10 cellular contexts compared by ENCODE assay signal in genomic region chr14:100157548-100158232, GRCh38. TPM values are rescaled to one million over a fixed set of nuclear protein-coding genes. Genes with fewer than 3 reads are reported as not detected.
DNase-seq lines count a peak whose midpoint lies in the region; ATAC-seq, FAIRE-seq and TF ChIP-seq lines count a peak whose summit lies in the region.
"Not testable (repeated sequence)": the region's sequence is repeated elsewhere in the genome, so short reads cannot be mapped to it uniquely, and the experiment has no call there.
"Had no signal": no experiment of that assay in that cellular context is flagged by ENCODE, and none has a peak within 500 bp of the region (broad histone marks: within the 10 kb centered on the region; RNA-seq: fewer than 3 reads in every experiment).

No MANE protein-coding gene starts in this region.

- H3K36me3 Mint-ChIP-seq in T-helper 2 cell treated with Interferon-gamma antibody and Interleukin-4, amounts not matched to agents 5 μg/mL and 100 μg/mL, for 36 hours (ENCODE audit: low read depth); activated naive CD4-positive, alpha-beta T cell treated with anti-CD3 and anti-CD28 coated beads, Interleukin-2, amount 50 U/mL, for 24 hours; nephron progenitor cell (ENCODE audit: low read depth): not testable (repeated sequence)

- 85% methylated on average over 16 of the region's 16 CpGs for WGBS in right cardiac atrium
- 77 to 83% (median 81%) methylated on average over 16 of the region's 16 CpGs for WGBS in stomach, 5 donors

- not testable (repeated sequence) for H3K9me3 Mint-ChIP-seq in T-helper 2 cell treated with Interferon-gamma antibody and Interleukin-4, amounts not matched to agents 5 μg/mL and 100 μg/mL, for 36 hours; activated naive CD4-positive, alpha-beta T cell treated with anti-CD3 and anti-CD28 coated beads, Interleukin-2, amount 50 U/mL, for 24 hours
- H3K9me3 Mint-ChIP-seq in nephron progenitor cell = peaks cover 13% of the 10 kb centered on the region

- not testable (repeated sequence) for TF ChIP-seq EP300 in stomach (IDR thresholded peaks at IDR 0.05)

- not testable (repeated sequence) for DNase-seq in GM18507 (ENCODE audit: extremely low spot score, insufficient read length, low read depth); T-helper 2 cell treated with Interferon-gamma antibody and Interleukin-4, amounts not matched to agents 5 μg/mL and 100 μg/mL, for 36 hours (ENCODE audit: low spot score); nephron progenitor cell; stomach
- peak; percentile 44 for DNase-seq in MV-4-11 (lab: John Stamatoyannopoulos, UW)
- peak in 2 of 3 donors; percentile 5 to 17 for DNase-seq in right cardiac atrium

- H3K4me3 ChIP-seq in right cardiac atrium (ENCODE audit: low read length) = not testable (repeated sequence)
- peak overlapping the region in 1 of 4 donors; percentile 0 for H3K4me3 ChIP-seq in stomach

- H3K27me3 Mint-ChIP-seq in T-helper 2 cell treated with Interferon-gamma antibody and Interleukin-4, amounts not matched to agents 5 μg/mL and 100 μg/mL, for 36 hours (ENCODE audit: low read depth) = peaks cover 37% of the 10 kb centered on the region
- H3K27me3 Mint-ChIP-seq in activated naive CD4-positive, alpha-beta T cell treated with anti-CD3 and anti-CD28 coated beads, Interleukin-2, amount 50 U/mL, for 24 hours = not testable (repeated sequence)
- peaks cover 79% of the 10 kb centered on the region for H3K27me3 Mint-ChIP-seq in nephron progenitor cell (ENCODE audit: low read depth, poor library complexity)

- H3K4me1 ChIP-seq in right cardiac atrium (ENCODE audit: control insufficient read depth, insufficient read depth, low read length) = not testable (repeated sequence)
- peaks cover 34 to 49% (median 44%) of the 10 kb centered on the region in 4 donors for H3K4me1 ChIP-seq in stomach

- H3K36me3 ChIP-seq in stomach = not testable (repeated sequence)

- not testable (repeated sequence) for TF ChIP-seq CTCF in C4-2B (conservative IDR thresholded peaks at IDR 0.05); nephron progenitor cell (IDR thresholded peaks at IDR 0.05); stomach (IDR thresholded peaks at IDR 0.05)

- peak overlapping the region; percentile 86 for H3K27ac ChIP-seq in C4-2B
- not testable (repeated sequence) for H3K27ac ChIP-seq in right cardiac atrium (ENCODE audit: low read length)
- H3K27ac ChIP-seq in stomach = peak overlapping the region in 3 of 5 donors; percentile 66 to 78 (median 75)

- peak; percentile 53 for FAIRE-seq in GM18507 (lab: Jason Lieb, UNC)

- not testable (repeated sequence) for ATAC-seq in right cardiac atrium

- TF ChIP-seq POLR2A in stomach (IDR thresholded peaks at IDR 0.05) = not testable (repeated sequence)

- not testable (repeated sequence) for H3K27me3 ChIP-seq in right cardiac atrium (ENCODE audit: control insufficient read depth, insufficient read depth)
- H3K27me3 ChIP-seq in stomach = peaks cover 17 to 57% (median 26%) of the 10 kb centered on the region in 3 donors

- intact Hi-C loops in right cardiac atrium (cut with DNase I); stomach (cut with DNase I; ENCODE audit: low total_unique reads): not testable (repeated sequence)

- not testable (repeated sequence) for H3K4me1 Mint-ChIP-seq in T-helper 2 cell treated with Interferon-gamma antibody and Interleukin-4, amounts not matched to agents 5 μg/mL and 100 μg/mL, for 36 hours (ENCODE audit: low read depth); activated naive CD4-positive, alpha-beta T cell treated with anti-CD3 and anti-CD28 coated beads, Interleukin-2, amount 50 U/mL, for 24 hours
- peaks cover 19% of the 10 kb centered on the region for H3K4me1 Mint-ChIP-seq in nephron progenitor cell

- H3K27ac Mint-ChIP-seq in T-helper 2 cell treated with Interferon-gamma antibody and Interleukin-4, amounts not matched to agents 5 μg/mL and 100 μg/mL, for 36 hours; activated naive CD4-positive, alpha-beta T cell treated with anti-CD3 and anti-CD28 coated beads, Interleukin-2, amount 50 U/mL, for 24 hours; nephron progenitor cell: not testable (repeated sequence)

- H3K9me3 ChIP-seq in right cardiac atrium (ENCODE audit: control insufficient read depth, low read length) = not testable (repeated sequence)
- peaks cover 7 to 11% (median 10%) of the 10 kb centered on the region in 4 donors for H3K9me3 ChIP-seq in stomach

- peak overlapping the region; percentile 42 for H3K4me3 Mint-ChIP-seq in T-helper 2 cell treated with Interferon-gamma antibody and Interleukin-4, amounts not matched to agents 5 μg/mL and 100 μg/mL, for 36 hours
- H3K4me3 Mint-ChIP-seq in activated naive CD4-positive, alpha-beta T cell treated with anti-CD3 and anti-CD28 coated beads, Interleukin-2, amount 50 U/mL, for 24 hours = peak overlapping the region; percentile 51
- H3K4me3 Mint-ChIP-seq in nephron progenitor cell = peak overlapping the region; percentile 58

RNA-seq across cellular contexts. Expression of gene DEGS2, which starts 1.8 kb away (rescaled TPM):
- total RNA-seq in right cardiac atrium (under 1 TPM in 3 of 4 donors, not detected in 1; 0.29 to 0.42 (median 0.31) TPM), stomach (10 to 100 TPM in 4 of 5 donors, 1 to 10 TPM in 1; 1.2 to 53.0 (median 25.0) TPM)
- polyA plus RNA-seq in right cardiac atrium (0.11 TPM), stomach (1 to 10 TPM; 4.3 to 8.6 (median 7.7) TPM)
- total RNA-seq: RPMI7951 had no signal
- polyA plus RNA-seq: GM23248 had no signal
